In genomic region chr5:104890767-104891166, GRCh38 we compare ENCODE assay signal across 27 cellular contexts.
"Had no signal": no experiment of that assay in that cellular context is flagged by ENCODE, and none has a peak within 500 bp of the region (broad histone marks: within the 10 kb centered on the region; RNA-seq: fewer than 3 reads in every experiment).

No MANE protein-coding gene starts in this region.

- H3K4me3 ChIP-seq: stomach, suprapubic skin, testis, thoracic aorta, thyroid gland, tibial artery, tibial nerve, transverse colon, upper lobe of left lung, upper lobe of right lung, uterus, vagina had no signal

- H3K27ac ChIP-seq: stomach, suprapubic skin, testis, thoracic aorta, thyroid gland, tibial artery, tibial nerve, transverse colon, upper lobe of left lung, upper lobe of right lung, uterus, vagina had no signal

- H3K4me1 ChIP-seq: stomach, suprapubic skin, testis, thyroid gland, tibial artery, tibial nerve, transverse colon, upper lobe of left lung, upper lobe of right lung, uterus, vagina had no signal

- DNase-seq: stimulated activated CD4-positive, alpha-beta T cell treated with anti-CD3 and anti-CD28 coated beads, Interleukin-2, amount 100 ng/mL, for 48 hours; stimulated activated CD4-positive, alpha-beta T cell treated with anti-CD3 and anti-CD28 coated beads, Interleukin-4, amount 100 ng/mL, for 1 hour; stimulated activated CD4-positive, alpha-beta T cell treated with anti-CD3 and anti-CD28 coated beads, Interleukin-4, amount 100 ng/mL, for 24 hours; stimulated activated CD4-positive, alpha-beta T cell treated with anti-CD3 and anti-CD28 coated beads, Interleukin-4, amount 100 ng/mL, for 4 hours; stimulated activated CD8-positive, alpha-beta memory T cell treated with anti-CD3 and anti-CD28 coated beads, Interleukin-4, amount 100 ng/mL, for 48 hours; stimulated activated naive B cell treated with anti-CD40 and anti-IgM and Interleukin-4, amounts not matched to agents 10 μg/mL and 1 μg/mL and 100 μg/mL, for 72 hours; stimulated activated naive CD4-positive, alpha-beta T cell; stimulated activated naive CD4-positive, alpha-beta T cell treated with Interleukin-2 at 50 U/mL for 16 hours; stimulated activated naive CD8-positive, alpha-beta T cell treated with anti-CD3 and anti-CD28 coated beads, Interleukin-15, amount 100 ng/mL, for 72 hours; stimulated activated naive CD8-positive, alpha-beta T cell treated with anti-CD3 and anti-CD28 coated beads, Interleukin-15, Interleukin-2, amounts not matched to agents 100 U/mL and 50 U/mL, for 24 hours; stomach; substantia nigra; testis; thyroid gland; tibial artery; transverse colon; trophoblast cell; upper lobe of left lung; upper lobe of right lung; uterus had no signal

- H3K27me3 ChIP-seq: stomach, suprapubic skin, testis, thyroid gland, tibial artery, tibial nerve, transverse colon, upper lobe of left lung, upper lobe of right lung, uterus, vagina had no signal

- ATAC-seq: stimulated activated effector memory CD8-positive, alpha-beta T cell treated with anti-CD3 and anti-CD28 coated beads, Interleukin-12 subunit alpha, Interleukin-12 subunit beta, amount 100 ng/mL, for 72 hours; stimulated activated memory B cell treated with anti-CD40 and anti-IgM and Interleukin-4, amounts not matched to agents 10 μg/mL and 1 μg/mL and 100 μg/mL, for 72 hours; stimulated activated naive B cell treated with anti-CD40 and anti-IgM and Interleukin-4, amounts not matched to agents 10 μg/mL and 1 μg/mL and 100 μg/mL, for 72 hours; stimulated activated naive CD8-positive, alpha-beta T cell treated with anti-CD3 and anti-CD28 coated beads, Interleukin-15, amount 100 ng/mL, for 72 hours; stimulated activated naive CD8-positive, alpha-beta T cell treated with anti-CD3 and anti-CD28 coated beads, Interleukin-15, Interleukin-2, amounts not matched to agents 100 U/mL and 50 U/mL, for 24 hours; upper lobe of right lung had no signal

- H3K36me3 ChIP-seq: stomach, suprapubic skin, thoracic aorta, thyroid gland, tibial artery, tibial nerve, transverse colon, upper lobe of left lung, upper lobe of right lung, uterus, vagina had no signal

- H3K9me3 ChIP-seq: stomach, suprapubic skin, testis, thoracic aorta, thyroid gland, tibial artery, tibial nerve, transverse colon, upper lobe of left lung, upper lobe of right lung, uterus, vagina had no signal

- FAIRE-seq: urothelium cell line had no signal
